ENCODE assay signal across 33 cellular contexts in the genomic region with DNA sequence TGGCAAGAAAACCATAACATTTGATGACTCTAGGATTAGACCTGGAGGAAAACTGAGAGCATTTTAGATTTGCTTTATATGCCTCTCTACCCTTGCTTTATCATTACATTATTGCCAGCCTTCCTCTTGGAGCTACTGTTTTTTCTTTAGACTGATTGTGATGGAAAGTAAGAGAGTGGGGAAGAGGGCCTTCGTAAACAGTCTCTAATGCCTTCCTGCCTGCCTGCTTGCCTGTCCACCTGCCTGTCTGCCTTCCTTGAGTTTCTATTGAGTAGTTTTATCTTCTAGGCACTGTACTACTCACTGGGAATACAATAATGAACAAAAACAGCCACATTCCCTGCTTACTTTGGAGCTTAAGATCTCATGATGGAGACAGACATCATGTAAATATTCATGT.
DNase-seq lines count a peak whose midpoint lies in the region; ATAC-seq and TF ChIP-seq lines count a peak whose summit lies in the region.
"Had no signal": no experiment of that assay in that cellular context is flagged by ENCODE, and none has a peak within 500 bp of the region (broad histone marks: within the 10 kb centered on the region; RNA-seq: fewer than 3 reads in every experiment).

No MANE protein-coding gene starts in this region.

- H3K79me2 ChIP-seq in GM23338 (replicated peaks; ENCODE audit: insufficient read depth), result no peaks in the 10 kb centered on the region

- DNase-seq in GM23338 (ENCODE audit: low spot score) (peak; percentile 15), WTC11 (ENCODE audit: low spot score) (no peak), NCI-H524 (lab: John Stamatoyannopoulos, UW) (no peak)
- no peak for DNase-seq in stimulated activated naive CD8-positive, alpha-beta T cell treated with anti-CD3 and anti-CD28 coated beads, Interleukin-15, Interleukin-2, amounts not matched to agents 100 U/mL and 50 U/mL, for 24 hours
- DNase-seq: 8988T; ACHN; AML-193; BE2C; C1 segment of cervical spinal cord; Caco-2; Calu3; CD4-positive, alpha-beta memory T cell; CD4-positive, alpha-beta T cell; CD4-positive, CD25-positive, alpha-beta regulatory T cell; CD8-positive, alpha-beta memory T cell; CD8-positive, alpha-beta T cell; COR-L47; DMS 273 treated with DMSO at 0.1 percent for 48 hours; DMS153; DMS53; DMS79; DMS79 treated with DMSO at 0.1 percent for 48 hours; DND-41; EL had no signal

- H3K9me3 Mint-ChIP-seq in GM23338 (no peaks in the 10 kb centered on the region), WTC11 (peaks cover 4% of the 10 kb centered on the region; the same call in 1 of the 2 replicates)
- H3K9me3 Mint-ChIP-seq: CD14-positive monocyte; CD4-positive, alpha-beta memory T cell; CD4-positive, alpha-beta T cell; CD8-positive, alpha-beta memory T cell; CD8-positive, alpha-beta T cell had no signal

- no peaks in the 10 kb centered on the region for H3F3A ChIP-seq in GM23338 (replicated peaks; ENCODE audit: low read depth)

- no peaks in the 10 kb centered on the region for H3K9me3 ChIP-seq in iPS-20b (ENCODE audit: insufficient read depth, low read depth, low read length)
- H3K9me3 ChIP-seq: A549; BE2C; BLaER1; BLaER1 treated with 17β-estradiol and CSF1 and Interleukin-3, amounts not matched to agents 10 nM and 100 nM; Caco-2 had no signal

- H3K36me3 ChIP-seq in GM23338 (ENCODE audit: insufficient read depth) (no peaks in the 10 kb centered on the region), iPS-20b (ENCODE audit: insufficient read depth, low read depth, low read length) (no peaks in the 10 kb centered on the region)
- H3K36me3 ChIP-seq: BE2C; BLaER1; BLaER1 treated with 17β-estradiol and CSF1 and Interleukin-3, amounts not matched to agents 10 nM and 100 nM had no signal

- H2AFZ ChIP-seq in GM23338, result no peak overlapping the region

- no peak overlapping the region for H3K27ac Mint-ChIP-seq in GM23338
- H3K27ac Mint-ChIP-seq in WTC11, result no peak overlapping the region
- H3K27ac Mint-ChIP-seq: B cell; CD14-positive monocyte; CD4-positive, alpha-beta memory T cell; CD4-positive, alpha-beta T cell; CD4-positive, CD25-positive, alpha-beta regulatory T cell; CD8-positive, alpha-beta memory T cell; CD8-positive, alpha-beta T cell had no signal

- CTCF ChIA-PET in WTC11 (lab: Charles Lee), result no interaction called here

- H3K27me3 ChIP-seq in GM23338 (ENCODE audit: insufficient read depth), result no peaks in the 10 kb centered on the region
- H3K27me3 ChIP-seq in iPS-20b (ENCODE audit: insufficient read depth, low read length), result no peaks in the 10 kb centered on the region
- H3K27me3 ChIP-seq: BE2C; BLaER1; BLaER1 treated with 17β-estradiol and CSF1 and Interleukin-3, amounts not matched to agents 10 nM and 100 nM had no signal

- H3K4me3 ChIP-seq in GM23338 (no peak overlapping the region), iPS-20b (ENCODE audit: low read length) (no peak overlapping the region)
- H3K4me3 ChIP-seq: A549; BLaER1; BLaER1 treated with 17β-estradiol and CSF1 and Interleukin-3, amounts not matched to agents 10 nM and 100 nM had no signal

- H3K36me3 Mint-ChIP-seq in GM23338 (ENCODE audit: low read depth) (0 out of 3 replicates have a peak, but pooled peaks cover 2% of the 10 kb centered on the region), WTC11 (no peaks in the 10 kb centered on the region)
- H3K36me3 Mint-ChIP-seq: CD14-positive monocyte; CD4-positive, alpha-beta memory T cell; CD4-positive, CD25-positive, alpha-beta regulatory T cell; CD8-positive, alpha-beta memory T cell; CD8-positive, alpha-beta T cell had no signal

- ATAC-seq in GM23338 (peak; percentile 66), WTC11 (peak; percentile 75), HG02885 (IDR thresholded peaks at IDR 0.05; ENCODE audit: poor library complexity, unreplicated experiment) (no peak)
- no peak for ATAC-seq in stimulated activated naive CD8-positive, alpha-beta T cell treated with anti-CD3 and anti-CD28 coated beads, Interleukin-15, Interleukin-2, amounts not matched to agents 100 U/mL and 50 U/mL, for 24 hours
- ATAC-seq: A549; CD8-positive, alpha-beta T cell had no signal

- no peaks in the 10 kb centered on the region for H4K20me1 ChIP-seq in GM23338 (replicated peaks; ENCODE audit: insufficient read depth)
- H4K20me1 ChIP-seq: BLaER1; BLaER1 treated with 17β-estradiol and CSF1 and Interleukin-3, amounts not matched to agents 10 nM and 100 nM had no signal

- H3K27me3 Mint-ChIP-seq in GM23338 (ENCODE audit: insufficient read depth, low read depth, poor library complexity) (no peaks in the 10 kb centered on the region), WTC11 (ENCODE audit: low read depth) (no peaks in the 10 kb centered on the region)
- H3K27me3 Mint-ChIP-seq: B cell; CD4-positive, alpha-beta T cell; CD4-positive, CD25-positive, alpha-beta regulatory T cell had no signal

- H3K4me1 ChIP-seq in GM23338 (ENCODE audit: insufficient read depth), result peaks cover 14% of the 10 kb centered on the region
- peaks cover 11% of the 10 kb centered on the region; the same call in 1 of the 2 replicates for H3K4me1 ChIP-seq in iPS-20b (ENCODE audit: insufficient read depth, low read length)
- H3K4me1 ChIP-seq: A549, BE2C, BLaER1, Caco-2 had no signal

- no peaks in the 10 kb centered on the region; the same call in none of the 2 replicates for H3K9me2 ChIP-seq in GM23338 (ENCODE audit: insufficient read depth)

- POLR2A ChIA-PET in WTC11 (lab: Charles Lee), result no interaction called here

- H3K4me3 Mint-ChIP-seq in GM23338 (no peak overlapping the region), WTC11 (no peak overlapping the region)
- H3K4me3 Mint-ChIP-seq: B cell; CD14-positive monocyte; CD4-positive, alpha-beta memory T cell; CD4-positive, alpha-beta T cell; CD4-positive, CD25-positive, alpha-beta regulatory T cell; CD8-positive, alpha-beta memory T cell; CD8-positive, alpha-beta T cell had no signal

- no peak overlapping the region for H3K9ac ChIP-seq in iPS-20b (ENCODE audit: low read depth, low read length)
- H3K9ac ChIP-seq: BLaER1; BLaER1 treated with 17β-estradiol and CSF1 and Interleukin-3, amounts not matched to agents 10 nM and 100 nM had no signal

- H3K27ac ChIP-seq in GM23338 (ENCODE audit: low read depth) (no peak overlapping the region), iPS-20b (ENCODE audit: low read length) (peak overlapping the region; percentile 4)
- H3K27ac ChIP-seq: 22Rv1; A549; BLaER1; BLaER1 treated with 17β-estradiol and CSF1 and Interleukin-3, amounts not matched to agents 10 nM and 100 nM; C4-2B had no signal

- TF ChIP-seq CTCF in GM23338 (conservative IDR thresholded peaks at IDR 0.05; ENCODE audit: low read depth in 2 of 2) (no peak), WTC11 (IDR thresholded peaks at IDR 0.05) (no peak)

- peak overlapping the region; percentile 46 for H3K4me2 ChIP-seq in GM23338
- H3K4me2 ChIP-seq: A549; BLaER1; BLaER1 treated with 17β-estradiol and CSF1 and Interleukin-3, amounts not matched to agents 10 nM and 100 nM had no signal

- H3K4me1 Mint-ChIP-seq in GM23338 (peaks cover 7% of the 10 kb centered on the region; the same call in 2 of the 3 replicates), WTC11 (peaks cover 7% of the 10 kb centered on the region)
- H3K4me1 Mint-ChIP-seq: B cell; CD14-positive monocyte; CD4-positive, alpha-beta memory T cell; CD4-positive, CD25-positive, alpha-beta regulatory T cell; CD8-positive, alpha-beta memory T cell had no signal

TF ChIP-seq in WTC11, 78 proteins besides CTCF, POLR2A, EP300 and RAD21 (continues in another document):
- TF ChIP-seq HMGA2 (CRISPR knock-in tag; IDR thresholded peaks at IDR 0.05) (no peak), GABPB1 (CRISPR knock-in tag; IDR thresholded peaks at IDR 0.05) (no peak), CREB1 (CRISPR knock-in tag; IDR thresholded peaks at IDR 0.05) (no peak), PRRX2 (CRISPR knock-in tag; IDR thresholded peaks at IDR 0.05) (no peak), SOX15 (CRISPR knock-in tag; IDR thresholded peaks at IDR 0.05) (no peak)
- TF ChIP-seq, protein P1, sequence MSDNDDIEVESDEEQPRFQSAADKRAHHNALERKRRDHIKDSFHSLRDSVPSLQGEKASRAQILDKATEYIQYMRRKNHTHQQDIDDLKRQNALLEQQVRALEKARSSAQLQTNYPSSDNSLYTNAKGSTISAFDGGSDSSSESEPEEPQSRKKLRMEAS (CRISPR knock-in tag; IDR thresholded peaks at IDR 0.05), result no peak
- TF ChIP-seq, protein P2, sequence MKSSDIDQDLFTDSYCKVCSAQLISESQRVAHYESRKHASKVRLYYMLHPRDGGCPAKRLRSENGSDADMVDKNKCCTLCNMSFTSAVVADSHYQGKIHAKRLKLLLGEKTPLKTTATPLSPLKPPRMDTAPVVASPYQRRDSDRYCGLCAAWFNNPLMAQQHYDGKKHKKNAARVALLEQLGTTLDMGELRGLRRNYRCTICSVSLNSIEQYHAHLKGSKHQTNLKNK (CRISPR knock-in tag; IDR thresholded peaks at IDR 0.05), result no peak
- TF ChIP-seq, protein P3, sequence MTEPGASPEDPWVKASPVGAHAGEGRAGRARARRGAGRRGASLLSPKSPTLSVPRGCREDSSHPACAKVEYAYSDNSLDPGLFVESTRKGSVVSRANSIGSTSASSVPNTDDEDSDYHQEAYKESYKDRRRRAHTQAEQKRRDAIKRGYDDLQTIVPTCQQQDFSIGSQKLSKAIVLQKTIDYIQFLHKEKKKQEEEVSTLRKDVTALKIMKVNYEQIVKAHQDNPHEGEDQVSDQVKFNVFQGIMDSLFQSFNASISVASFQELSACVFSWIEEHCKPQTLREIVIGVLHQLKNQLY (CRISPR knock-in tag; IDR thresholded peaks at IDR 0.05), result no peak
- TF ChIP-seq, protein P4, sequence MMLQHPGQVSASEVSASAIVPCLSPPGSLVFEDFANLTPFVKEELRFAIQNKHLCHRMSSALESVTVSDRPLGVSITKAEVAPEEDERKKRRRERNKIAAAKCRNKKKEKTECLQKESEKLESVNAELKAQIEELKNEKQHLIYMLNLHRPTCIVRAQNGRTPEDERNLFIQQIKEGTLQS (CRISPR knock-in tag; conservative IDR thresholded peaks at IDR 0.05), result no peak

Comparison
In these comparisons a context has a peak if more than half of its experiments do, and no peak if none do; other contexts are left out.
1. ATAC-seq: peak in GM23338 (single experiment) and WTC11 (single experiment); none in HG02885 (single experiment) and stimulated activated naive CD8-positive, alpha-beta T cell treated with anti-CD3 and anti-CD28 coated beads, Interleukin-15, Interleukin-2, amounts not matched to agents 100 U/mL and 50 U/mL, for 24 hours (single experiment).